In genomic region chr16:30551781-30552180, GRCh38 we compare ENCODE assay signal across 9 cellular contexts. TPM values are rescaled to one million over a fixed set of nuclear protein-coding genes. Genes with fewer than 3 reads are reported as not detected.
A peak's percentile ranks its signal among the peaks of the same experiment; 100 is the strongest.
DNase-seq lines count a peak whose midpoint lies in the region; ATAC-seq, FAIRE-seq and TF ChIP-seq lines count a peak whose summit lies in the region.
"Had no signal": no experiment of that assay in that cellular context is flagged by ENCODE, and none has a peak within 500 bp of the region (broad histone marks: within the 10 kb centered on the region; RNA-seq: fewer than 3 reads in every experiment).

No MANE protein-coding gene starts in this region.

- no peak for TF ChIP-seq RAD21 in SK-N-SH (IDR thresholded peaks at IDR 0.05; ENCODE audit: low read length)

- H2AFZ ChIP-seq in DND-41 (ENCODE audit: low read depth, low read length) (no peak overlapping the region), SK-N-SH (ENCODE audit: low read depth) (no peak overlapping the region), Karpas-422 (ENCODE audit: low read length) (no peak overlapping the region)

- peaks cover 40% of the 10 kb centered on the region for H3K36me3 ChIP-seq in DND-41 (ENCODE audit: insufficient read depth, low read length)
- H3K36me3 ChIP-seq in small intestine (ENCODE audit: control insufficient read depth in 2 of 2, insufficient read depth in 2 of 2, low read length in 2 of 2): peaks cover 0 to 8% of the 10 kb centered on the region in 2 donors
- peaks cover 0 to 21% of the 10 kb centered on the region in 2 experiments for H3K36me3 ChIP-seq in SK-N-SH (replicated peaks in 1 of 2; ENCODE audit: control insufficient read depth in 1 of 2, insufficient read depth in 2 of 2, low read length in 1 of 2)
- peaks cover 5% of the 10 kb centered on the region; the same call in 1 of the 2 replicates for H3K36me3 ChIP-seq in Karpas-422 (ENCODE audit: insufficient read depth, low read length)

- CTCF ChIA-PET in activated CD4-positive, alpha-beta T cell treated with anti-CD3 and anti-CD28 coated beads for 36 hours (lab: Charles Lee): interaction anchor here (0.6 to 1.6 kb wide), 8 partner anchors 16 to 122 kb away, joined by 3 to 10 read pairs (median 4); partner anchors contain the start of genes DCTPP1 and ZNF747
- CTCF ChIA-PET in activated naive CD4-positive, alpha-beta T cell treated with anti-CD3 and anti-CD28 coated beads, Interleukin-2, amount 10 ng/mL, durations not matched to agents 7 days and 5 days (lab: Charles Lee): interaction anchor here (0.6 to 4.1 kb wide), 3 partner anchors 16 to 77 kb away, joined by 3 to 28 read pairs (median 4); partner anchors contain the start of genes ZNF747 and ZNF785
- CTCF ChIA-PET in SK-N-SH (lab: Yijun Ruan, JAX): no interaction called here

- H3K4me1 Mint-ChIP-seq in activated CD4-positive, alpha-beta T cell treated with anti-CD3 and anti-CD28 coated beads for 36 hours: peaks cover 58% of the 10 kb centered on the region
- H3K4me1 Mint-ChIP-seq in activated naive CD4-positive, alpha-beta T cell treated with anti-CD3 and anti-CD28 coated beads, Interleukin-2, amount 10 ng/mL, durations not matched to agents 7 days and 5 days: peaks cover 67% of the 10 kb centered on the region

- no peak for TF ChIP-seq EP300 in SK-N-SH (IDR thresholded peaks at IDR 0.05; ENCODE audit: borderline replicate concordance in 1 of 2, low read depth in 1 of 2, low read length in 1 of 2)

- H3K27ac ChIP-seq in DND-41 (ENCODE audit: low read length) (no peak overlapping the region), small intestine (ENCODE audit: low read depth in 1 of 2, low read length in 1 of 2) (peak overlapping the region in 1 of 2 donors; percentile 8), SK-N-SH (ENCODE audit: low read depth in 2 of 2, low read length in 1 of 2) (no peak overlapping the region), Karpas-422 (ENCODE audit: low read length) (no peak overlapping the region)

- no peaks in the 10 kb centered on the region for H3K9me3 Mint-ChIP-seq in activated CD4-positive, alpha-beta T cell treated with anti-CD3 and anti-CD28 coated beads for 36 hours (ENCODE audit: low read depth)
- no peaks in the 10 kb centered on the region for H3K9me3 Mint-ChIP-seq in activated naive CD4-positive, alpha-beta T cell treated with anti-CD3 and anti-CD28 coated beads, Interleukin-2, amount 10 ng/mL, durations not matched to agents 7 days and 5 days
- H3K9me3 Mint-ChIP-seq: nephron had no signal

- H3K4me2 ChIP-seq in DND-41 (ENCODE audit: insufficient read depth, low read length) (no peak overlapping the region), SK-N-SH (no peak overlapping the region), Karpas-422 (ENCODE audit: low read depth, low read length, poor library complexity, severe bottlenecking) (no peak overlapping the region)

- peak; percentile 70 for DNase-seq in DND-41
- DNase-seq in activated CD4-positive, alpha-beta T cell treated with anti-CD3 and anti-CD28 coated beads for 36 hours: peak; percentile 75
- DNase-seq in activated naive CD4-positive, alpha-beta T cell treated with anti-CD3 and anti-CD28 coated beads, Interleukin-2, amount 10 ng/mL, durations not matched to agents 7 days and 5 days: peak; percentile 85
- peak; percentile 38 for DNase-seq in small intestine
- no peak for DNase-seq in NK-92 treated with Interleukin-12 subunit alpha and Interleukin-12 subunit beta, amount 100 ng/mL, for 24 hours (lab: John Stamatoyannopoulos, UW)
- DNase-seq in NCI-H2171 (lab: John Stamatoyannopoulos, UW): no peak
- no peak for DNase-seq in SK-N-SH
- DNase-seq in Karpas-422: no peak

- peaks cover 10% of the 10 kb centered on the region; the same call in 1 of the 2 replicates for H4K20me1 ChIP-seq in DND-41 (ENCODE audit: insufficient read depth, low read length)
- H4K20me1 ChIP-seq in SK-N-SH (ENCODE audit: insufficient read depth): no peaks in the 10 kb centered on the region
- no peaks in the 10 kb centered on the region for H4K20me1 ChIP-seq in Karpas-422 (ENCODE audit: insufficient read depth, low read depth, low read length)

- H3K27ac Mint-ChIP-seq in activated CD4-positive, alpha-beta T cell treated with anti-CD3 and anti-CD28 coated beads for 36 hours: peak overlapping the region; percentile 91
- H3K27ac Mint-ChIP-seq in activated naive CD4-positive, alpha-beta T cell treated with anti-CD3 and anti-CD28 coated beads, Interleukin-2, amount 10 ng/mL, durations not matched to agents 7 days and 5 days: peak overlapping the region; percentile 97
- H3K27ac Mint-ChIP-seq: nephron had no signal

- no peaks in the 10 kb centered on the region for H3K27me3 Mint-ChIP-seq in activated CD4-positive, alpha-beta T cell treated with anti-CD3 and anti-CD28 coated beads for 36 hours
- no peaks in the 10 kb centered on the region for H3K27me3 Mint-ChIP-seq in activated naive CD4-positive, alpha-beta T cell treated with anti-CD3 and anti-CD28 coated beads, Interleukin-2, amount 10 ng/mL, durations not matched to agents 7 days and 5 days

- no peak overlapping the region for H3K9ac ChIP-seq in DND-41 (ENCODE audit: low read depth, low read length)
- H3K9ac ChIP-seq in SK-N-SH: no peak overlapping the region
- no peak overlapping the region for H3K9ac ChIP-seq in Karpas-422 (ENCODE audit: low read length)

- H3K4me3 ChIP-seq in DND-41 (ENCODE audit: low read depth in 1 of 2, low read length in 2 of 2): no peak overlapping the region
- no peak overlapping the region for H3K4me3 ChIP-seq in small intestine (ENCODE audit: low read depth in 1 of 2, low read length in 2 of 2)
- no peak overlapping the region for H3K4me3 ChIP-seq in SK-N-SH (ENCODE audit: low read depth in 2 of 2, low read length in 1 of 2)
- no peak overlapping the region for H3K4me3 ChIP-seq in Karpas-422 (ENCODE audit: low read length)

- peaks cover 37% of the 10 kb centered on the region for H3K4me1 ChIP-seq in DND-41 (ENCODE audit: insufficient read depth, low read length)
- H3K4me1 ChIP-seq in small intestine (ENCODE audit: control insufficient read depth in 2 of 2, insufficient read depth in 1 of 2, low read depth in 1 of 2, low read length in 1 of 2): peaks cover 4 to 6% of the 10 kb centered on the region in 2 donors
- H3K4me1 ChIP-seq in SK-N-SH (ENCODE audit: control insufficient read depth in 1 of 2, insufficient read depth in 2 of 2, low read depth in 1 of 2, low read length in 1 of 2): peaks cover 0 to 3% of the 10 kb centered on the region in 2 experiments; a peak in 1 of 4 replicates
- H3K4me1 ChIP-seq in Karpas-422 (ENCODE audit: low read length): no peaks in the 10 kb centered on the region

- TF ChIP-seq CTCF in DND-41 (IDR thresholded peaks at IDR 0.05; ENCODE audit: borderline replicate concordance, extremely low read depth, low read length, poor library complexity, severe bottlenecking) (no peak), SK-N-SH (IDR thresholded peaks at IDR 0.05) (no peak)

- H3K4me3 Mint-ChIP-seq in activated CD4-positive, alpha-beta T cell treated with anti-CD3 and anti-CD28 coated beads for 36 hours: peak overlapping the region; percentile 59
- H3K4me3 Mint-ChIP-seq in activated naive CD4-positive, alpha-beta T cell treated with anti-CD3 and anti-CD28 coated beads, Interleukin-2, amount 10 ng/mL, durations not matched to agents 7 days and 5 days: peak overlapping the region; percentile 68
- H3K4me3 Mint-ChIP-seq: nephron had no signal

- H3K9me3 ChIP-seq in DND-41 (ENCODE audit: insufficient read depth, low read length, severe bottlenecking): no peaks in the 10 kb centered on the region
- H3K9me3 ChIP-seq in small intestine (ENCODE audit: control insufficient read depth, low read depth): no peaks in the 10 kb centered on the region
- H3K9me3 ChIP-seq in SK-N-SH: no peaks in the 10 kb centered on the region
- no peaks in the 10 kb centered on the region for H3K9me3 ChIP-seq in Karpas-422 (ENCODE audit: low read length)

- no peak for FAIRE-seq in small intestine (lab: Jason Lieb, UNC)

- WGBS in small intestine, 3 donors: 40 to 79% (median 55%) methylated on average over 3 of the region's 3 CpGs
- 94% methylated on average over 2 of the region's 3 CpGs for WGBS in SK-N-SH (ENCODE audit: low lambda C conversion rate)

- POLR2A ChIA-PET in activated CD4-positive, alpha-beta T cell treated with anti-CD3 and anti-CD28 coated beads for 36 hours (lab: Charles Lee): interaction anchor here (0.7 to 1.0 kb wide), 3 partner anchors 16 to 118 kb away, joined by 3 to 7 read pairs (median 5); no protein-coding TSS in a partner anchor
- POLR2A ChIA-PET in SK-N-SH (lab: Yijun Ruan, JAX): no interaction called here

- H3K79me2 ChIP-seq in DND-41 (ENCODE audit: insufficient read depth, low read length): peaks cover 40% of the 10 kb centered on the region
- H3K79me2 ChIP-seq in SK-N-SH (ENCODE audit: insufficient read depth): peaks cover 15% of the 10 kb centered on the region
- peaks cover 5% of the 10 kb centered on the region for H3K79me2 ChIP-seq in Karpas-422 (ENCODE audit: low read length)

- H3K9me2 ChIP-seq in SK-N-SH (no peaks in the 10 kb centered on the region), Karpas-422 (replicated peaks; ENCODE audit: insufficient read depth, low read length) (no peaks in the 10 kb centered on the region)

- H3K27me3 ChIP-seq in DND-41 (ENCODE audit: insufficient read depth, low read length, poor library complexity): no peaks in the 10 kb centered on the region
- H3K27me3 ChIP-seq in small intestine (ENCODE audit: control insufficient read depth in 2 of 2, insufficient read depth in 2 of 2, low read length in 2 of 2): no peaks in the 10 kb centered on the region
- H3K27me3 ChIP-seq in SK-N-SH (ENCODE audit: insufficient read depth): no peaks in the 10 kb centered on the region
- no peaks in the 10 kb centered on the region for H3K27me3 ChIP-seq in Karpas-422 (ENCODE audit: low read length)

- H3K36me3 Mint-ChIP-seq in activated CD4-positive, alpha-beta T cell treated with anti-CD3 and anti-CD28 coated beads for 36 hours (ENCODE audit: low read depth): peaks cover 33% of the 10 kb centered on the region
- peaks cover 30% of the 10 kb centered on the region for H3K36me3 Mint-ChIP-seq in activated naive CD4-positive, alpha-beta T cell treated with anti-CD3 and anti-CD28 coated beads, Interleukin-2, amount 10 ng/mL, durations not matched to agents 7 days and 5 days

- peak; percentile 80 for ATAC-seq in DND-41 (ENCODE audit: insufficient read depth, low read depth)
- peak; percentile 86 for ATAC-seq in activated CD4-positive, alpha-beta T cell treated with anti-CD3 and anti-CD28 coated beads for 36 hours

- intact Hi-C loops in activated CD4-positive, alpha-beta T cell treated with anti-CD3 and anti-CD28 coated beads for 36 hours (cut with DNase I, micrococcal nuclease): loop anchor here (2.0 to 10.0 kb wide), 2 partner anchors 17 to 457 kb away; partner anchors contain the start of genes TBX6 (in 1 of the 2), YPEL3 (in 1 of the 2) and ZNF747 (in 1 of the 2)

- H3F3A ChIP-seq in SK-N-SH (replicated peaks; ENCODE audit: insufficient read depth): no peaks in the 10 kb centered on the region

RNA-seq across cellular contexts. Expression of gene ZNF764, which starts 6.4 kb away (rescaled TPM):
- 10 to 100 TPM in 1 of 2 experiments, 1 to 10 TPM in 1; 8.0 to 11.2 TPM for total RNA-seq in activated CD4-positive, alpha-beta T cell treated with anti-CD3 and anti-CD28 coated beads for 36 hours
- polyA plus RNA-seq in small intestine (1 to 10 TPM; 5.4 to 6.3 (median 6.0) TPM), SK-N-SH (2012; rRNA removed) (2.8 and 3.4 TPM in 2 replicates)
- 2.3 and 3.0 TPM in 2 replicates for polyA plus RNA-seq in SK-N-SH (2012; cell fraction: cytosol; rRNA removed)
- polyA plus RNA-seq in SK-N-SH (2012; cell fraction: nucleus; rRNA removed): 5.2 and 7.8 TPM in 2 replicates
- 7.0 and 15.8 TPM in 2 replicates for total RNA-seq in Karpas-422 (2014; rRNA removed; shearing (Covaris generic); ENCODE audit: low replicate concordance)

RNA-seq across cellular contexts. Expression of gene ZNF747, which starts 17.1 kb away (rescaled TPM):
- total RNA-seq in activated CD4-positive, alpha-beta T cell treated with anti-CD3 and anti-CD28 coated beads for 36 hours: 1 to 10 TPM; 6.3 to 8.0 TPM
- 1 to 10 TPM; 7.6 to 9.8 (median 7.8) TPM for polyA plus RNA-seq in small intestine
- polyA plus RNA-seq in SK-N-SH (2012; rRNA removed): 5.6 and 5.8 TPM in 2 replicates
- polyA plus RNA-seq in SK-N-SH (2012; cell fraction: cytosol; rRNA removed): 4.4 and 5.5 TPM in 2 replicates
- polyA plus RNA-seq in SK-N-SH (2012; cell fraction: nucleus; rRNA removed): 7.4 and 8.4 TPM in 2 replicates
- 9.8 and 16.9 TPM in 2 replicates for total RNA-seq in Karpas-422 (2014; rRNA removed; shearing (Covaris generic); ENCODE audit: low replicate concordance)

RNA-seq across cellular contexts. Expression of gene ZNF688, which starts 19.7 kb away (rescaled TPM):
- 1 to 10 TPM; 7.1 to 9.1 TPM for total RNA-seq in activated CD4-positive, alpha-beta T cell treated with anti-CD3 and anti-CD28 coated beads for 36 hours
- polyA plus RNA-seq in small intestine: 10 to 100 TPM; 16.3 to 46.7 (median 32.4) TPM
- 9.1 and 13.4 TPM in 2 replicates for polyA plus RNA-seq in SK-N-SH (2012; rRNA removed)
- 6.9 and 8.3 TPM in 2 replicates for polyA plus RNA-seq in SK-N-SH (2012; cell fraction: cytosol; rRNA removed)
- polyA plus RNA-seq in SK-N-SH (2012; cell fraction: nucleus; rRNA removed): 17.1 and 29.2 TPM in 2 replicates
- 18.0 and 24.9 TPM in 2 replicates for total RNA-seq in Karpas-422 (2014; rRNA removed; shearing (Covaris generic); ENCODE audit: low replicate concordance)

RNA-seq across cellular contexts. Expression of gene ZNF768, which starts 25.4 kb away (rescaled TPM):
- 10 to 100 TPM in 1 of 2 experiments, 1 to 10 TPM in 1; 8.9 to 11.1 TPM for total RNA-seq in activated CD4-positive, alpha-beta T cell treated with anti-CD3 and anti-CD28 coated beads for 36 hours
- polyA plus RNA-seq in small intestine (10 to 100 TPM; 42.7 to 71.6 (median 48.9) TPM), SK-N-SH (2012; rRNA removed) (26.0 and 26.5 TPM in 2 replicates)
- polyA plus RNA-seq in SK-N-SH (2012; cell fraction: cytosol; rRNA removed): 18.3 and 22.5 TPM in 2 replicates
- polyA plus RNA-seq in SK-N-SH (2012; cell fraction: nucleus; rRNA removed): 40.2 and 40.7 TPM in 2 replicates
- total RNA-seq in Karpas-422 (2014; rRNA removed; shearing (Covaris generic); ENCODE audit: low replicate concordance): 59.4 and 107 TPM in 2 replicates

RNA-seq across cellular contexts. Expression of gene ZNF785, which starts 33.7 kb away (rescaled TPM):
- total RNA-seq in activated CD4-positive, alpha-beta T cell treated with anti-CD3 and anti-CD28 coated beads for 36 hours: 10 to 100 TPM in 1 of 2 experiments, 1 to 10 TPM in 1; 9.2 to 10.8 TPM
- 1 to 10 TPM; 1.9 to 6.0 (median 2.2) TPM for polyA plus RNA-seq in small intestine
- polyA plus RNA-seq in SK-N-SH (2012; rRNA removed): 8.8 and 10.6 TPM in 2 replicates
- 6.2 and 7.5 TPM in 2 replicates for polyA plus RNA-seq in SK-N-SH (2012; cell fraction: cytosol; rRNA removed)
- polyA plus RNA-seq in SK-N-SH (2012; cell fraction: nucleus; rRNA removed): 26.6 and 33.7 TPM in 2 replicates
- 14.9 and 20.8 TPM in 2 replicates for total RNA-seq in Karpas-422 (2014; rRNA removed; shearing (Covaris generic); ENCODE audit: low replicate concordance)

Comparison
In these comparisons a context has a peak if more than half of its experiments do, and no peak if none do; other contexts are left out.
1. DNase-seq: peak in DND-41 (single experiment), activated CD4-positive, alpha-beta T cell treated with anti-CD3 and anti-CD28 coated beads for 36 hours (single experiment), activated naive CD4-positive, alpha-beta T cell treated with anti-CD3 and anti-CD28 coated beads, Interleukin-2, amount 10 ng/mL, durations not matched to agents 7 days and 5 days (single experiment) and small intestine (single experiment); none in NK-92 treated with Interleukin-12 subunit alpha and Interleukin-12 subunit beta, amount 100 ng/mL, for 24 hours (single experiment), NCI-H2171 (single experiment), SK-N-SH (single experiment) and Karpas-422 (single experiment).